ENCODE assay signal across 12 cellular contexts in the genomic region with DNA sequence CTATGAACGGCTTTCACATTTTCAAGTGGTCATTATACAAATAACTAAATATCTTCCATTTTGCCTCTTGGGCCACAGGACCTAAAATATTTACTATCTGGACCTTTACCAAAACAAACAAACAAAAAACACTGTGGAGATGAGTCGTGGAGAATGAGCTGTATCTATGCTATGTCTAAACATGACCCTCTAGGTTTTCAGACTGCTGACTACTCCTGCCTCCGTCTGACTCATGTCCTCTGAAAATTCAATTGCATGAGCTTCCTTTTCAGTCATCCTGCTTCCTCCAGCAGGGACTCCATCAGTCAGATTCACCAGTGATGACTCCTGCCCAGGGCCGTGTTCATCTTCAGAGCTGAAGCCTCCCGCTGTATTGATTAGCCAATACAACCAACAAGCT.
A peak's percentile ranks its signal among the peaks of the same experiment; 100 is the strongest.
DNase-seq lines count a peak whose midpoint lies in the region; TF ChIP-seq lines count a peak whose summit lies in the region.
"Had no signal": no experiment of that assay in that cellular context is flagged by ENCODE, and none has a peak within 500 bp of the region (broad histone marks: within the 10 kb centered on the region; RNA-seq: fewer than 3 reads in every experiment).

No MANE protein-coding gene starts in this region.

- H3K27me3 ChIP-seq in kidney epithelial cell (ENCODE audit: control insufficient read depth, insufficient read depth, low read length) = no peaks in the 10 kb centered on the region
- H3K27me3 ChIP-seq: neutrophil had no signal

- H3K36me3 ChIP-seq in kidney epithelial cell (ENCODE audit: control insufficient read depth, insufficient read depth, low read length) = no peaks in the 10 kb centered on the region
- H3K36me3 ChIP-seq: neutrophil had no signal

- peak overlapping the region; percentile 34 for H3K27ac ChIP-seq in VCaP
- H3K27ac ChIP-seq: neutrophil had no signal

- CTCF ChIA-PET in HEK293T (lab: Yijun Ruan, JAX) = interaction anchor here (0.6 kb wide), 1 partner anchor 535 kb away, joined by 7 read pairs; no protein-coding TSS in a partner anchor

- POLR2A ChIA-PET in HEK293T (lab: Yijun Ruan, JAX) = no interaction called here

- peak; percentile 95 for DNase-seq in AG09309 (ENCODE audit: low read depth)
- peak; percentile 100 for DNase-seq in HS-5 (ENCODE audit: low read depth)
- peak; percentile 85 for DNase-seq in kidney epithelial cell (ENCODE audit: low read depth)
- DNase-seq in HEK293T (ENCODE audit: extremely low spot score) = no peak
- no peak for DNase-seq in NCI-H1048 (lab: John Stamatoyannopoulos, UW)
- no peak for DNase-seq in activated CD4-positive, alpha-beta T cell treated with anti-CD3 and anti-CD28 coated beads, Interleukin-2, amount 50 U/mL, for 48 hours
- DNase-seq in mucosa of gallbladder (ENCODE audit: low spot score) = no peak
- DNase-seq: activated CD4-positive, alpha-beta T cell treated with anti-CD3 and anti-CD28 coated beads, Interleukin-2, amount 50 U/mL, for 4 hours; NCI-H1436; stimulated activated naive CD4-positive, alpha-beta T cell had no signal

- TF ChIP-seq CTCF in AG09309 (IDR thresholded peaks at IDR 0.05; ENCODE audit: control insufficient read depth, insufficient read depth, low read depth, low read length, missing control alignments) (no peak), VCaP (conservative IDR thresholded peaks at IDR 0.05) (no peak), kidney epithelial cell (IDR thresholded peaks at IDR 0.05; ENCODE audit: insufficient read depth, low read length, poor library complexity, severe bottlenecking) (no peak)

- H3K4me3 ChIP-seq in AG09309 (ENCODE audit: control insufficient read depth, low read depth, low read length) (no peak overlapping the region), kidney epithelial cell (ENCODE audit: low read depth, low read length) (no peak overlapping the region)

TF ChIP-seq in HEK293T, 16 proteins besides CTCF, POLR2A, EP300 and RAD21:
- no peak for TF ChIP-seq ELF4 (IDR thresholded peaks at IDR 0.05)
- TF ChIP-seq TARDBP (IDR thresholded peaks at IDR 0.05) = no peak
- no peak for TF ChIP-seq ARNT (IDR thresholded peaks at IDR 0.05)
- TF ChIP-seq FOXK2 (IDR thresholded peaks at IDR 0.05) = no peak
- no peak for TF ChIP-seq FOXA1 (IDR thresholded peaks at IDR 0.05)
- TF ChIP-seq BHLHE40 (IDR thresholded peaks at IDR 0.05; ENCODE audit: borderline replicate concordance) = no peak
- TF ChIP-seq SUZ12 (IDR thresholded peaks at IDR 0.05) = no peak
- TF ChIP-seq LEF1 (IDR thresholded peaks at IDR 0.05; ENCODE audit: borderline replicate concordance) = no peak
- no peak for TF ChIP-seq CTBP1 (IDR thresholded peaks at IDR 0.05; ENCODE audit: borderline replicate concordance)
- TF ChIP-seq FOXM1 (IDR thresholded peaks at IDR 0.05; ENCODE audit: borderline replicate concordance) = no peak
- no peak for TF ChIP-seq NFRKB (IDR thresholded peaks at IDR 0.05)
- TF ChIP-seq, protein P1, sequence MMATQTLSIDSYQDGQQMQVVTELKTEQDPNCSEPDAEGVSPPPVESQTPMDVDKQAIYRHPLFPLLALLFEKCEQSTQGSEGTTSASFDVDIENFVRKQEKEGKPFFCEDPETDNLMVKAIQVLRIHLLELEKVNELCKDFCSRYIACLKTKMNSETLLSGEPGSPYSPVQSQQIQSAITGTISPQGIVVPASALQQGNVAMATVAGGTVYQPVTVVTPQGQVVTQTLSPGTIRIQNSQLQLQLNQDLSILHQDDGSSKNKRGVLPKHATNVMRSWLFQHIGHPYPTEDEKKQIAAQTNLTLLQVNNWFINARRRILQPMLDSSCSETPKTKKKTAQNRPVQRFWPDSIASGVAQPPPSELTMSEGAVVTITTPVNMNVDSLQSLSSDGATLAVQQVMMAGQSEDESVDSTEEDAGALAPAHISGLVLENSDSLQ (IDR thresholded peaks at IDR 0.05) = no peak
- TF ChIP-seq HDGF (IDR thresholded peaks at IDR 0.05; ENCODE audit: borderline replicate concordance) = no peak
- no peak for TF ChIP-seq L3MBTL2 (conservative IDR thresholded peaks at IDR 0.05)
- no peak for TF ChIP-seq SP1 (IDR thresholded peaks at IDR 0.05)
- TF ChIP-seq ZNF384 (IDR thresholded peaks at IDR 0.05) = no peak

Comparison
In these comparisons a context has a peak if more than half of its experiments do, and no peak if none do; other contexts are left out.
1. DNase-seq: peak in AG09309 (single experiment), HS-5 (single experiment) and kidney epithelial cell (single experiment); none in HEK293T (single experiment), NCI-H1048 (single experiment), activated CD4-positive, alpha-beta T cell treated with anti-CD3 and anti-CD28 coated beads, Interleukin-2, amount 50 U/mL, for 48 hours (0 of 2) and mucosa of gallbladder (single experiment).